In genomic region chr5:35030426-35030825, GRCh38 we compare ENCODE assay signal across 2 cellular contexts.
TF ChIP-seq lines count a peak whose summit lies in the region.

No MANE protein-coding gene starts in this region.

TF ChIP-seq in HCT116, 20 proteins besides CTCF, POLR2A, EP300 and RAD21:
- TF ChIP-seq CBX3 (IDR thresholded peaks at IDR 0.05; ENCODE audit: low read depth), result no peak
- TF ChIP-seq FOSL1 (IDR thresholded peaks at IDR 0.05; ENCODE audit: low read depth), result no peak
- TF ChIP-seq CEBPB (IDR thresholded peaks at IDR 0.05; ENCODE audit: low read depth), result no peak
- no peak for TF ChIP-seq EZH2 (IDR thresholded peaks at IDR 0.05)
- no peak for TF ChIP-seq JUND (IDR thresholded peaks at IDR 0.05)
- TF ChIP-seq POLR2AphosphoS5 (IDR thresholded peaks at IDR 0.05; ENCODE audit: low read depth, low read length), result no peak

TF ChIP-seq in H1, 55 proteins besides CTCF, POLR2A, EP300 and RAD21:
- no peak for TF ChIP-seq POU5F1 (IDR thresholded peaks at IDR 0.05; ENCODE audit: low read depth, low read length)
- TF ChIP-seq CBX8 (IDR thresholded peaks at IDR 0.05; ENCODE audit: borderline replicate concordance, low read depth, low read length), result no peak
- TF ChIP-seq BRCA1 (IDR thresholded peaks at IDR 0.05; ENCODE audit: low read depth, low read length), result no peak
- TF ChIP-seq, protein P1, sequence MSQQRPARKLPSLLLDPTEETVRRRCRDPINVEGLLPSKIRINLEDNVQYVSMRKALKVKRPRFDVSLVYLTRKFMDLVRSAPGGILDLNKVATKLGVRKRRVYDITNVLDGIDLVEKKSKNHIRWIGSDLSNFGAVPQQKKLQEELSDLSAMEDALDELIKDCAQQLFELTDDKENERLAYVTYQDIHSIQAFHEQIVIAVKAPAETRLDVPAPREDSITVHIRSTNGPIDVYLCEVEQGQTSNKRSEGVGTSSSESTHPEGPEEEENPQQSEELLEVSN (IDR thresholded peaks at IDR 0.05), result no peak
- no peak for TF ChIP-seq SP4 (IDR thresholded peaks at IDR 0.05; ENCODE audit: low read length)
- TF ChIP-seq JUN (IDR thresholded peaks at IDR 0.05; ENCODE audit: low read depth, low read length), result no peak
- no peak for TF ChIP-seq BACH1 (IDR thresholded peaks at IDR 0.05; ENCODE audit: low read length)
- TF ChIP-seq JUND (IDR thresholded peaks at IDR 0.05; ENCODE audit: low read length), result no peak
- TF ChIP-seq, protein P2, sequence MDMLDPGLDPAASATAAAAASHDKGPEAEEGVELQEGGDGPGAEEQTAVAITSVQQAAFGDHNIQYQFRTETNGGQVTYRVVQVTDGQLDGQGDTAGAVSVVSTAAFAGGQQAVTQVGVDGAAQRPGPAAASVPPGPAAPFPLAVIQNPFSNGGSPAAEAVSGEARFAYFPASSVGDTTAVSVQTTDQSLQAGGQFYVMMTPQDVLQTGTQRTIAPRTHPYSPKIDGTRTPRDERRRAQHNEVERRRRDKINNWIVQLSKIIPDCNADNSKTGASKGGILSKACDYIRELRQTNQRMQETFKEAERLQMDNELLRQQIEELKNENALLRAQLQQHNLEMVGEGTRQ (IDR thresholded peaks at IDR 0.05; ENCODE audit: low read length), result no peak
- TF ChIP-seq SIRT6 (IDR thresholded peaks at IDR 0.05; ENCODE audit: low read length), result no peak
- no peak for TF ChIP-seq HDAC6 (IDR thresholded peaks at IDR 0.05; ENCODE audit: low read depth, low read length)
- TF ChIP-seq HDAC2 (IDR thresholded peaks at IDR 0.05; ENCODE audit: borderline replicate concordance in 1 of 2, low read depth in 2 of 2, low read length in 2 of 2), result no peak
